9 cellular contexts compared by ENCODE assay signal in the genomic region with DNA sequence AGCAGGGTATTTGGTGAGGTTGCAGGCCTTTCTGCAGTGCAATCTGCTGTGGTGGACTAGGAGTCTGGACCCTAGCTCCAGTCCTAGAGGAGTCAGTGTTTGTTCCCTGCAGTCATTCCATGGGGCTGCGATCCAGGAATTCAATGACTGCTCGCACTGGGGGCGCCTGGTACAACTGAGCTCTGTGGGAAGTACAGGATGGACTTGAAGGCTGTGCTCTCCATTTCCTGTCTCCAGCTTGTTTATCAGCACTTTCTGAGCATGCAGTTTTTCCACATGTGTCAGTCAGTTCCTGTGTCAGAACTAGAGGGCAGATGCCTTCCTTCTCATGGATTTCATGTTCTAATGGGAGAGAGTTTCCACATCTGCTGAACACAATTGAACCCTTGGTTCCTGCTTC. TPM values are rescaled to one million over a fixed set of nuclear protein-coding genes. Genes with fewer than 3 reads are reported as not detected.
DNase-seq lines count a peak whose midpoint lies in the region; ATAC-seq and FAIRE-seq lines count a peak whose summit lies in the region.
"Had no signal": no experiment of that assay in that cellular context is flagged by ENCODE, and none has a peak within 500 bp of the region (broad histone marks: within the 10 kb centered on the region; RNA-seq: fewer than 3 reads in every experiment).

No MANE protein-coding gene starts in this region.

- DNase-seq in G401 (ENCODE audit: low spot score) = peak; percentile 49
- DNase-seq in amygdala (lab: John Stamatoyannopoulos, UW) = peak in 52 of 56 donors; percentile 4 to 91 (median 63)
- peak; percentile 55 for DNase-seq in hepatic stellate cell (ENCODE audit: low spot score)
- peak; percentile 70 for DNase-seq in renal cortical epithelial cell (ENCODE audit: low read depth)
- DNase-seq in urothelium cell line (ENCODE audit: low spot score) = no peak
- no peak for DNase-seq in D341Med (ENCODE audit: low spot score)
- DNase-seq: activated effector memory CD4-positive, alpha-beta T cell treated with Interleukin-2 at 50 U/mL for 16 hours had no signal

- in situ Hi-C loops in G401 (cut with HindIII; ENCODE audit: low sequenced_read_pairs) = no loop called here

- ATAC-seq in GM18520 (IDR thresholded peaks at IDR 0.05; ENCODE audit: unreplicated experiment) (no peak), HG02798 (IDR thresholded peaks at IDR 0.05; ENCODE audit: poor library complexity, unreplicated experiment) (no peak)

- FAIRE-seq in urothelium cell line (lab: Jason Lieb, UNC) = no peak

RNA-seq across cellular contexts. Expression of a gene that starts 46.7 kb away (rescaled TPM):
- total RNA-seq in G401 (2014; rRNA removed; shearing (Covaris generic)) = 341 and 345 TPM in 2 replicates
- 126 and 207 TPM in 2 replicates for total RNA-seq in renal cortical epithelial cell

RNA-seq across cellular contexts. Expression of a gene that starts 54.3 kb away (rescaled TPM):
- total RNA-seq in G401 (2014; rRNA removed; shearing (Covaris generic)) = 17.0 and 18.4 TPM in 2 replicates
- 8.5 and 19.3 TPM in 2 replicates for total RNA-seq in renal cortical epithelial cell

Comparison
In these comparisons a context has a peak if more than half of its experiments do, and no peak if none do; other contexts are left out.
1. DNase-seq: peak in G401 (single experiment), amygdala (52 of 56), hepatic stellate cell (single experiment) and renal cortical epithelial cell (single experiment); none in urothelium cell line (single experiment) and D341Med (single experiment).